Comparison of ENCODE assay signal across 17 cellular contexts in genomic region chr10:17649052-17649451, GRCh38. TPM values are rescaled to one million over a fixed set of nuclear protein-coding genes. Genes with fewer than 3 reads are reported as not detected.
DNase-seq lines count a peak whose midpoint lies in the region; ATAC-seq, FAIRE-seq and TF ChIP-seq lines count a peak whose summit lies in the region.
"Had no signal": no experiment of that assay in that cellular context is flagged by ENCODE, and none has a peak within 500 bp of the region (broad histone marks: within the 10 kb centered on the region; RNA-seq: fewer than 3 reads in every experiment).

No MANE protein-coding gene starts in this region.

- H3K27ac Mint-ChIP-seq in activated CD4-positive, alpha-beta T cell treated with anti-CD3 and anti-CD28 coated beads for 36 hours: peak overlapping the region; percentile 76
- peak overlapping the region; percentile 92 for H3K27ac Mint-ChIP-seq in osteocyte (ENCODE audit: unreplicated experiment)

- WGBS in GM12878 (ENCODE audit: insufficient coverage, insufficient replicate concordance, low lambda C conversion rate, missing lambda C conversion rate): 94% methylated on average over 4 of the region's 4 CpGs
- WGBS in body of pancreas, 2 donors: 79 to 88% methylated on average over 4 of the region's 4 CpGs

- no peak for TF ChIP-seq EP300 in GM12878 (IDR thresholded peaks at IDR 0.05; ENCODE audit: borderline replicate concordance in 1 of 2, control insufficient read depth in 1 of 2, low read depth in 2 of 2, low read length in 2 of 2)

- H3K27me3 ChIP-seq in GM12878 (replicated peaks in 1 of 2; ENCODE audit: control insufficient read depth in 2 of 2, insufficient read depth in 2 of 2, low read length in 1 of 2) (no peaks in the 10 kb centered on the region), body of pancreas (no peaks in the 10 kb centered on the region)
- H3K27me3 ChIP-seq: BLaER1 treated with 17β-estradiol and CSF1 and Interleukin-3, amounts not matched to agents 10 nM and 100 nM; heart right ventricle; upper lobe of right lung had no signal

- H3K36me3 Mint-ChIP-seq in activated CD4-positive, alpha-beta T cell treated with anti-CD3 and anti-CD28 coated beads for 36 hours (ENCODE audit: low read depth): peaks cover 56% of the 10 kb centered on the region
- peaks cover 6% of the 10 kb centered on the region for H3K36me3 Mint-ChIP-seq in osteocyte (ENCODE audit: unreplicated experiment)

- POLR2A ChIA-PET in activated CD4-positive, alpha-beta T cell treated with anti-CD3 and anti-CD28 coated beads for 36 hours (lab: Charles Lee): interaction anchor here (0.6 kb wide), 1 partner anchor 45 kb away, joined by 4 read pairs; no protein-coding TSS in a partner anchor
- POLR2A ChIA-PET in GM12878 (lab: Charles Lee): interaction anchor here (1.4 kb wide), 1 partner anchor 34 kb away, joined by 4 read pairs; no protein-coding TSS in a partner anchor

- H3K4me3 Mint-ChIP-seq in activated CD4-positive, alpha-beta T cell treated with anti-CD3 and anti-CD28 coated beads for 36 hours: peak overlapping the region; percentile 64
- no peak overlapping the region for H3K4me3 Mint-ChIP-seq in osteocyte (ENCODE audit: unreplicated experiment)

- SMC1A ChIA-PET in GM12878 (lab: Charles Lee; ENCODE audit: uncharacterized antibody, unreplicated experiment): interaction anchor here (0.9 to 2.7 kb wide), 6 partner anchors 10 to 27 kb away, joined by 3 to 12 read pairs (median 4); no protein-coding TSS in a partner anchor

- H3K4me1 Mint-ChIP-seq in activated CD4-positive, alpha-beta T cell treated with anti-CD3 and anti-CD28 coated beads for 36 hours: peaks cover 72% of the 10 kb centered on the region
- H3K4me1 Mint-ChIP-seq in osteocyte (ENCODE audit: unreplicated experiment): peaks cover 70% of the 10 kb centered on the region

- H3K9ac ChIP-seq in GM12878 (ENCODE audit: control insufficient read depth, insufficient read depth, low read length): no peak overlapping the region
- H3K9ac ChIP-seq: BLaER1 treated with 17β-estradiol and CSF1 and Interleukin-3, amounts not matched to agents 10 nM and 100 nM had no signal

- peaks cover 22% of the 10 kb centered on the region for H3K9me3 ChIP-seq in KOPT-K1 (ENCODE audit: insufficient read depth, low read length, poor library complexity, severe bottlenecking)
- peaks cover 18% of the 10 kb centered on the region for H3K9me3 ChIP-seq in GM12878 (replicated peaks; ENCODE audit: control insufficient read depth, insufficient read depth, low read length)
- no peaks in the 10 kb centered on the region for H3K9me3 ChIP-seq in body of pancreas
- H3K9me3 ChIP-seq: upper lobe of right lung had no signal

- H3K36me3 ChIP-seq in KOPT-K1 (ENCODE audit: insufficient read depth, low read length): peaks cover 33% of the 10 kb centered on the region
- H3K36me3 ChIP-seq in GM12878 (ENCODE audit: control insufficient read depth in 2 of 2, insufficient read depth in 2 of 2, low read length in 1 of 2): 0 out of 4 replicates have a peak, but pooled peaks cover 0 to 4% of the 10 kb centered on the region in 2 experiments
- H3K36me3 ChIP-seq in body of pancreas (replicated peaks in 1 of 2; ENCODE audit: insufficient read depth in 1 of 2, low read depth in 2 of 2): no peaks in the 10 kb centered on the region
- H3K36me3 ChIP-seq: upper lobe of right lung had no signal

- intact Hi-C loops in activated CD4-positive, alpha-beta T cell treated with anti-CD3 and anti-CD28 coated beads for 36 hours (cut with DNase I, micrococcal nuclease): loop anchor here (5.0 to 10.0 kb wide), 4 partner anchors 444 to 1214 kb away; partner anchors contain the start of genes NSUN6 (in 1 of the 2), PTER (in 1 of the 2) and TRDMT1 (in 1 of the 2)
- intact Hi-C loops in GM12878 (cut with micrococcal nuclease; ENCODE audit: unreplicated experiment) (no loop called here), body of pancreas (cut with DNase I) (no loop called here)

- no peaks in the 10 kb centered on the region for H4K20me1 ChIP-seq in GM12878 (ENCODE audit: control insufficient read depth, insufficient read depth)

- no peak for TF ChIP-seq RAD21 in GM12878 (IDR thresholded peaks at IDR 0.05; ENCODE audit: insufficient read depth, low read depth, low read length)

- H3K4me1 ChIP-seq in GM12878 (ENCODE audit: control insufficient read depth, insufficient read depth, low read length): peaks cover 5% of the 10 kb centered on the region; the same call in 1 of the 2 replicates
- H3K4me1 ChIP-seq in body of pancreas: peaks cover 32% of the 10 kb centered on the region

- in situ Hi-C loops in GM12878 (cut with MboI): no loop called here

- no peak for TF ChIP-seq CTCF in GM12878 (IDR thresholded peaks at IDR 0.05 in 2 of 3, conservative IDR thresholded peaks at IDR 0.05 in 1 of 3; ENCODE audit: control insufficient read depth in 2 of 3, extremely low read depth in 1 of 3, insufficient read depth in 1 of 3, low read depth in 3 of 3, low read length in 3 of 3)
- no peak for TF ChIP-seq CTCF in osteocyte (IDR thresholded peaks at IDR 0.05)
- TF ChIP-seq CTCF in body of pancreas (IDR thresholded peaks at IDR 0.05): no peak

- H3K9me3 Mint-ChIP-seq in activated CD4-positive, alpha-beta T cell treated with anti-CD3 and anti-CD28 coated beads for 36 hours (ENCODE audit: low read depth): peaks cover 15% of the 10 kb centered on the region
- peaks cover 3% of the 10 kb centered on the region for H3K9me3 Mint-ChIP-seq in osteocyte (ENCODE audit: unreplicated experiment)

- no peak for TF ChIP-seq POLR2A in GM12878 (IDR thresholded peaks at IDR 0.05; ENCODE audit: low read depth, low read length)
- TF ChIP-seq POLR2A in body of pancreas (IDR thresholded peaks at IDR 0.05): no peak

- CTCF ChIA-PET in activated CD4-positive, alpha-beta T cell treated with anti-CD3 and anti-CD28 coated beads for 36 hours (lab: Charles Lee): interaction anchor here (1.1 kb wide), 1 partner anchor 14 kb away, joined by 3 read pairs; no protein-coding TSS in a partner anchor
- CTCF ChIA-PET in GM12878 (lab: Yijun Ruan, JAX): interaction anchor here (0.9 to 1.8 kb wide), 3 partner anchors 10 to 50 kb away, joined by 3 to 4 read pairs (median 3); no protein-coding TSS in a partner anchor

- no peak overlapping the region for H2AFZ ChIP-seq in GM12878 (ENCODE audit: control insufficient read depth, low read depth, low read length)

- H3K27ac ChIP-seq in KOPT-K1 (ENCODE audit: low read depth, low read length, poor library complexity, severe bottlenecking) (peak overlapping the region; percentile 80), GM12878 (ENCODE audit: control insufficient read depth, insufficient read depth) (0 out of 2 replicates have a peak overlapping the region, but pooled peaks have one; percentile 28), body of pancreas (no peak overlapping the region)
- H3K27ac ChIP-seq: BLaER1 treated with 17β-estradiol and CSF1 and Interleukin-3, amounts not matched to agents 10 nM and 100 nM; upper lobe of right lung had no signal

- no peak overlapping the region for H3K4me3 ChIP-seq in GM12878
- H3K4me3 ChIP-seq in body of pancreas: no peak overlapping the region
- H3K4me3 ChIP-seq: BLaER1 treated with 17β-estradiol and CSF1 and Interleukin-3, amounts not matched to agents 10 nM and 100 nM; heart right ventricle; upper lobe of right lung had no signal

- no TSS peak for BruUV-seq in GM12878 (replicated peaks; lab: Mats Ljungman, UMichigan)

- H3K79me2 ChIP-seq in GM12878 (ENCODE audit: control insufficient read depth, insufficient read depth, low read length): peaks cover 79% of the 10 kb centered on the region

- no peak overlapping the region for H3K4me2 ChIP-seq in GM12878 (ENCODE audit: control insufficient read depth, insufficient read depth)

- no peak for FAIRE-seq in GM12878 (lab: Jason Lieb, UNC)
- FAIRE-seq: keratinocyte had no signal

- H3K27me3 Mint-ChIP-seq in activated CD4-positive, alpha-beta T cell treated with anti-CD3 and anti-CD28 coated beads for 36 hours: no peaks in the 10 kb centered on the region
- H3K27me3 Mint-ChIP-seq in osteocyte (ENCODE audit: unreplicated experiment): no peaks in the 10 kb centered on the region

- ATAC-seq in activated CD4-positive, alpha-beta T cell treated with anti-CD3 and anti-CD28 coated beads for 36 hours: no peak
- no peak for ATAC-seq in GM12878
- ATAC-seq in body of pancreas: no peak
- ATAC-seq in GM21723 (IDR thresholded peaks at IDR 0.05; ENCODE audit: unreplicated experiment): no peak
- ATAC-seq in GM18502 (IDR thresholded peaks at IDR 0.05; ENCODE audit: poor library complexity, unreplicated experiment): no peak
- ATAC-seq: heart right ventricle, upper lobe of right lung had no signal

- RAD21 ChIA-PET in GM12878 (lab: Charles Lee; ENCODE audit: unreplicated experiment): interaction anchor here (1.3 kb wide), 1 partner anchor 10 kb away, joined by 3 read pairs; no protein-coding TSS in a partner anchor

- DNase-seq in activated CD4-positive, alpha-beta T cell treated with anti-CD3 and anti-CD28 coated beads for 36 hours: no peak
- DNase-seq in activated CD4-positive, alpha-beta T cell treated with anti-CD3 and anti-CD28 coated beads for 4 hours: no peak
- DNase-seq in GM12878 (ENCODE audit: low read depth, low spot score): no peak
- DNase-seq in osteocyte (ENCODE audit: extremely low spot score, unreplicated experiment): no peak
- DNase-seq in body of pancreas: no peak
- DNase-seq: heart right ventricle, mesendoderm, NCI-H187 treated with DMSO at 0.1 percent for 48 hours, NCI-H446 treated with DMSO at 0.1 percent for 48 hours, occipital lobe, SHP77, upper lobe of right lung had no signal

RNA-seq across cellular contexts. Expression of gene STAM, which starts 5.1 kb away (rescaled TPM):
- total RNA-seq in activated CD4-positive, alpha-beta T cell treated with anti-CD3 and anti-CD28 coated beads for 36 hours: 10 to 100 TPM; 17.9 to 23.8 TPM
- 38.1 and 54.4 TPM in 2 replicates for total RNA-seq in GM12878 (2013; cell fraction: nucleolus; rRNA removed)
- 11.1 and 11.5 TPM in 2 replicates for total RNA-seq in GM12878 (2014; rRNA removed)
- total RNA-seq in GM12878 (2014; rRNA removed; fragmentation: Illumina TruSeq; extraction: Trizol): 14.7 and 15.1 TPM in 2 replicates
- total RNA-seq in GM12878 (2021): 11.3 and 14.2 TPM in 2 replicates
- 4.3 TPM for polyA plus RNA-seq in GM12878 (2011; ENCODE audit: low read depth)
- polyA plus RNA-seq in GM12878 (2011; rRNA removed): 15.9 and 18.9 TPM in 2 replicates
- polyA plus RNA-seq in GM12878 (2011; cell fraction: cytosol; rRNA removed): 10.7 and 12.0 TPM in 2 replicates
- polyA plus RNA-seq in GM12878 (2011; cell fraction: nucleus; rRNA removed): 16.1 and 18.4 TPM in 2 replicates
- polyA plus RNA-seq in GM12878 (2012): 6.6 and 7.8 TPM in 2 replicates
- polyA plus RNA-seq in GM12878 (2014; fragmentation: Illumina TruSeq; extraction: Trizol): 15.5 and 16.0 TPM in 2 replicates
- polyA plus RNA-seq in GM12878 (2014; fragmentation: Nextera tagmentation; extraction: Ambion mirVana): 1 to 10 TPM; 8.8 to 9.6 TPM
- 9.3 and 9.7 TPM in 2 replicates for polyA plus RNA-seq in GM12878 (2014; rRNA removed)
- polyA plus RNA-seq in GM12878 (2016; fragmentation: Nextera tagmentation; extraction: Ambion mirVana): 10 to 100 TPM; 14.6 to 15.8 TPM
- 22.8 and 23.9 TPM in 2 replicates for polyA minus RNA-seq in GM12878 (2011; rRNA and poly(A)+ RNA removed)
- polyA minus RNA-seq in GM12878 (2011; cell fraction: cytosol; rRNA and poly(A)+ RNA removed): 7.8 and 11.0 TPM in 2 replicates
- polyA minus RNA-seq in GM12878 (2011; cell fraction: nucleus; rRNA and poly(A)+ RNA removed): 40.3 and 44.4 TPM in 2 replicates
- total RNA-seq in osteocyte: 26.6 and 32.0 TPM in 2 replicates
- total RNA-seq in body of pancreas: 10 to 100 TPM in 1 of 2 donors, 1 to 10 TPM in 1; 7.3 to 15.5 TPM

RNA-seq across cellular contexts. Expression of gene HACD1, which starts 31.9 kb away (rescaled TPM):
- total RNA-seq in activated CD4-positive, alpha-beta T cell treated with anti-CD3 and anti-CD28 coated beads for 36 hours: 1 to 10 TPM; 1.7 to 2.2 TPM
- 0.94 and 1.3 TPM in 2 replicates for total RNA-seq in GM12878 (2013; cell fraction: nucleolus; rRNA removed)
- total RNA-seq in GM12878 (2014; rRNA removed) (1.2 and 1.5 TPM in 2 replicates), GM12878 (2014; rRNA removed; fragmentation: Illumina TruSeq; extraction: Trizol) (0.22 and 1.1 TPM in 2 replicates), GM12878 (2021) (0.38 and 0.80 TPM in 2 replicates), osteocyte (25.1 and 28.6 TPM in 2 replicates), body of pancreas (1 to 10 TPM; 1.0 to 4.9 TPM)
- polyA plus RNA-seq in GM12878 (2011; ENCODE audit: low read depth): not detected
- polyA plus RNA-seq in GM12878 (2011; rRNA removed) (1.5 and 1.6 TPM in 2 replicates), GM12878 (2014; fragmentation: Illumina TruSeq; extraction: Trizol) (0.57 and 1.5 TPM in 2 replicates), GM12878 (2014; fragmentation: Nextera tagmentation; extraction: Ambion mirVana) (under 1 TPM in 1 of 2 experiments, not detected in 1; 0.29 TPM), GM12878 (2014; rRNA removed) (1.3 and 2.6 TPM in 2 replicates), GM12878 (2016; fragmentation: Nextera tagmentation; extraction: Ambion mirVana) (under 1 TPM; 0.78 to 0.96 TPM)
- 0.36 and 0.40 TPM in 2 replicates for polyA plus RNA-seq in GM12878 (2011; cell fraction: cytosol; rRNA removed)
- 1.0 and 1.4 TPM in 2 replicates for polyA plus RNA-seq in GM12878 (2011; cell fraction: nucleus; rRNA removed)
- 0.97 TPM in 1 of 2 replicates, not detected in the other for polyA plus RNA-seq in GM12878 (2012)
- polyA minus RNA-seq in GM12878 (2011; rRNA and poly(A)+ RNA removed): 1.4 and 1.8 TPM in 2 replicates
- not detected in 2 replicates for polyA minus RNA-seq in GM12878 (2011; cell fraction: cytosol; rRNA and poly(A)+ RNA removed)
- polyA minus RNA-seq in GM12878 (2011; cell fraction: nucleus; rRNA and poly(A)+ RNA removed): 0.97 and 1.2 TPM in 2 replicates

Comparison
In these comparisons a context has a peak if more than half of its experiments do, and no peak if none do; other contexts are left out.
1. H3K27ac ChIP-seq: peak in KOPT-K1 (single experiment) and GM12878 (single experiment); none in body of pancreas (0 of 4).
2. intact Hi-C loops: an anchor here in activated CD4-positive, alpha-beta T cell treated with anti-CD3 and anti-CD28 coated beads for 36 hours (5.0 to 10.0 kb wide); none called in GM12878 and body of pancreas.